In genomic region chr15:48810414-48811324, GRCh38 we compare ENCODE assay signal across 8 cellular contexts. TPM values are rescaled to one million over a fixed set of nuclear protein-coding genes. Genes with fewer than 3 reads are reported as not detected.
DNase-seq lines count a peak whose midpoint lies in the region; ATAC-seq and TF ChIP-seq lines count a peak whose summit lies in the region.

A gene with protein sequence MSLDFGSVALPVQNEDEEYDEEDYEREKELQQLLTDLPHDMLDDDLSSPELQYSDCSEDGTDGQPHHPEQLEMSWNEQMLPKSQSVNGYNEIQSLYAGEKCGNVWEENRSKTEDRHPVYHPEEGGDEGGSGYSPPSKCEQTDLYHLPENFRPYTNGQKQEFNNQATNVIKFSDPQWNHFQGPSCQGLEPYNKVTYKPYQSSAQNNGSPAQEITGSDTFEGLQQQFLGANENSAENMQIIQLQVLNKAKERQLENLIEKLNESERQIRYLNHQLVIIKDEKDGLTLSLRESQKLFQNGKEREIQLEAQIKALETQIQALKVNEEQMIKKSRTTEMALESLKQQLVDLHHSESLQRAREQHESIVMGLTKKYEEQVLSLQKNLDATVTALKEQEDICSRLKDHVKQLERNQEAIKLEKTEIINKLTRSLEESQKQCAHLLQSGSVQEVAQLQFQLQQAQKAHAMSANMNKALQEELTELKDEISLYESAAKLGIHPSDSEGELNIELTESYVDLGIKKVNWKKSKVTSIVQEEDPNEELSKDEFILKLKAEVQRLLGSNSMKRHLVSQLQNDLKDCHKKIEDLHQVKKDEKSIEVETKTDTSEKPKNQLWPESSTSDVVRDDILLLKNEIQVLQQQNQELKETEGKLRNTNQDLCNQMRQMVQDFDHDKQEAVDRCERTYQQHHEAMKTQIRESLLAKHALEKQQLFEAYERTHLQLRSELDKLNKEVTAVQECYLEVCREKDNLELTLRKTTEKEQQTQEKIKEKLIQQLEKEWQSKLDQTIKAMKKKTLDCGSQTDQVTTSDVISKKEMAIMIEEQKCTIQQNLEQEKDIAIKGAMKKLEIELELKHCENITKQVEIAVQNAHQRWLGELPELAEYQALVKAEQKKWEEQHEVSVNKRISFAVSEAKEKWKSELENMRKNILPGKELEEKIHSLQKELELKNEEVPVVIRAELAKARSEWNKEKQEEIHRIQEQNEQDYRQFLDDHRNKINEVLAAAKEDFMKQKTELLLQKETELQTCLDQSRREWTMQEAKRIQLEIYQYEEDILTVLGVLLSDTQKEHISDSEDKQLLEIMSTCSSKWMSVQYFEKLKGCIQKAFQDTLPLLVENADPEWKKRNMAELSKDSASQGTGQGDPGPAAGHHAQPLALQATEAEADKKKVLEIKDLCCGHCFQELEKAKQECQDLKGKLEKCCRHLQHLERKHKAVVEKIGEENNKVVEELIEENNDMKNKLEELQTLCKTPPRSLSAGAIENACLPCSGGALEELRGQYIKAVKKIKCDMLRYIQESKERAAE (N-terminal part only) (minus strand): TSS chr15:48811069. CDS start chr15:48805649, 5,420 bp downstream.

- H3K4me1 ChIP-seq in PC-3 (ENCODE audit: insufficient read depth, low read length): peaks cover 15% of the 10 kb centered on the region

- peak within 1 kb of the TSS; percentile 96 for H2AFZ ChIP-seq in PC-3 (ENCODE audit: low read length)

- H3K36me3 ChIP-seq in PC-3 (ENCODE audit: low read depth, low read length): no peaks in the 10 kb centered on the region

- peak within 1 kb of the TSS; percentile 89 for H3K4me2 ChIP-seq in PC-3 (ENCODE audit: low read length)

- DNase-seq in DMS53 (lab: John Stamatoyannopoulos, UW): peak; percentile 99
- peak; percentile 100 for DNase-seq in Jurkat, Clone E6-1 (ENCODE audit: low read depth, low spot score)
- DNase-seq in PC-3: peak; percentile 98
- DNase-seq in activated T-cell treated with anti-CD3 and anti-CD28 coated beads for 4 hours: peak; percentile 96
- peak; percentile 94 for DNase-seq in epithelial cell of proximal tubule (ENCODE audit: low read depth)
- peak; percentile 99 for DNase-seq in mucosa of gallbladder (ENCODE audit: low spot score)
- peak; percentile 98 for DNase-seq in stimulated activated CD8-positive, alpha-beta memory T cell treated with anti-CD3 and anti-CD28 coated beads, Interleukin-4, amount 100 ng/mL, for 24 hours (ENCODE audit: low read depth)

- TSS peak; percentile 53 for BruUV-seq in PC-3 (replicated peaks; lab: Mats Ljungman, UMichigan)

- H3K4me3 ChIP-seq in Jurkat, Clone E6-1 (ENCODE audit: low read length): peak within 1 kb of the TSS; percentile 95
- H3K4me3 ChIP-seq in PC-3 (ENCODE audit: low read length) (peak within 1 kb of the TSS; percentile 83), epithelial cell of proximal tubule (ENCODE audit: low read depth, low read length) (peak within 1 kb of the TSS; percentile 99)

- no peaks in the 10 kb centered on the region for H3K9me2 ChIP-seq in PC-3 (replicated peaks; ENCODE audit: low read length)

- intact Hi-C loops in PC-3 (cut with micrococcal nuclease): loop anchor here (5.0 kb wide), 1 partner anchor 47 kb away; no protein-coding TSS in a partner anchor

- peak; percentile 98 for ATAC-seq in GM21717 (IDR thresholded peaks at IDR 0.05; ENCODE audit: unreplicated experiment)
- peak; percentile 96 for ATAC-seq in PC-3

- no peaks in the 10 kb centered on the region for H3F3A ChIP-seq in PC-3 (ENCODE audit: low read length, unreplicated experiment)

- POLR2A ChIA-PET in PC-3 (lab: Charles Lee; ENCODE audit: unreplicated experiment): interaction anchor here (0.5 to 1.1 kb wide), 6 partner anchors 10 to 369 kb away, joined by 3 to 11 read pairs (median 3); no protein-coding TSS in a partner anchor

- CTCF ChIA-PET in PC-3 (lab: Charles Lee): interaction anchor here (0.6 to 1.6 kb wide), 7 partner anchors 9 to 335 kb away, joined by 3 to 8 read pairs (median 3); no protein-coding TSS in a partner anchor

- H3K27me3 ChIP-seq in PC-3 (ENCODE audit: low read length): no peaks in the 10 kb centered on the region

- peak within 1 kb of the TSS; percentile 68 for H3K27ac ChIP-seq in PC-3 (ENCODE audit: low read length)

- peaks cover 51% of the 10 kb centered on the region for H3K79me2 ChIP-seq in PC-3 (ENCODE audit: low read length)

- H3K9me3 ChIP-seq in PC-3 (ENCODE audit: low read length): no peaks in the 10 kb centered on the region

- no peaks in the 10 kb centered on the region for H4K20me1 ChIP-seq in PC-3 (ENCODE audit: low read length)

- TF ChIP-seq CTCF in PC-3 (conservative IDR thresholded peaks at IDR 0.05; ENCODE audit: low read depth, low read length): no peak
- TF ChIP-seq CTCF in epithelial cell of proximal tubule (conservative IDR thresholded peaks at IDR 0.05; ENCODE audit: low read depth, low read length): no peak

- peak within 1 kb of the TSS; percentile 92 for H3K9ac ChIP-seq in PC-3 (ENCODE audit: low read length)

RNA-seq across cellular contexts. Expression of the gene that starts here (rescaled TPM):
- 27.1 TPM for polyA plus RNA-seq in Jurkat, Clone E6-1 (2012; ENCODE audit: insufficient read depth, insufficient read length)
- 7.5 and 8.2 TPM in 2 replicates for total RNA-seq in PC-3 (2014; rRNA removed)
- total RNA-seq in epithelial cell of proximal tubule: 8.2 and 14.1 TPM in 2 replicates
- 5.5 TPM for total RNA-seq in mucosa of gallbladder

Comparison
In these comparisons a context has a peak if more than half of its experiments do, and no peak if none do; other contexts are left out.
1. Peak in every context shown above with its lines: DNase-seq, ATAC-seq, H3K4me3 ChIP-seq and H3K27ac ChIP-seq.